24 cellular contexts compared by ENCODE assay signal in genomic region chr14:89033756-89034155, GRCh38.
"Had no signal": no experiment of that assay in that cellular context is flagged by ENCODE, and none has a peak within 500 bp of the region (broad histone marks: within the 10 kb centered on the region; RNA-seq: fewer than 3 reads in every experiment).

No MANE protein-coding gene starts in this region.

- H3K4me3 Mint-ChIP-seq: activated CD4-positive, alpha-beta memory T cell treated with anti-CD3 and anti-CD28 coated beads, Interleukin-2, amount 10 ng/mL, durations not matched to agents 7 days and 5 days; activated CD8-positive, alpha-beta memory T cell treated with anti-CD3 and anti-CD28 coated beads, Interleukin-2, amount 10 ng/mL, durations not matched to agents 7 days and 5 days; activated naive CD8-positive, alpha-beta T cell treated with anti-CD3 and anti-CD28 coated beads for 36 hours; activated T-helper 17 cell treated with anti-CD3 and anti-CD28 coated beads, Interleukin-2, amount 50 U/mL, for 72 hours; dendritic cell treated with granulocyte-macrophage colony-stimulating factor and Interleukin-4, amounts not matched to agents 40 ng/mL and 50 ng/mL, for 4 days; naive B cell; neural progenitor cell; WTC11 had no signal

- H3K27ac Mint-ChIP-seq: activated CD4-positive, alpha-beta memory T cell treated with anti-CD3 and anti-CD28 coated beads, Interleukin-2, amount 10 ng/mL, durations not matched to agents 7 days and 5 days; activated CD8-positive, alpha-beta memory T cell treated with anti-CD3 and anti-CD28 coated beads, Interleukin-2, amount 10 ng/mL, durations not matched to agents 7 days and 5 days; activated naive CD8-positive, alpha-beta T cell treated with anti-CD3 and anti-CD28 coated beads for 36 hours; activated T-helper 17 cell treated with anti-CD3 and anti-CD28 coated beads, Interleukin-2, amount 50 U/mL, for 72 hours; dendritic cell treated with granulocyte-macrophage colony-stimulating factor and Interleukin-4, amounts not matched to agents 40 ng/mL and 50 ng/mL, for 4 days; naive B cell; neural progenitor cell; WTC11 had no signal

- H3K4me1 Mint-ChIP-seq: activated naive CD8-positive, alpha-beta T cell treated with anti-CD3 and anti-CD28 coated beads for 36 hours; activated T-helper 17 cell treated with anti-CD3 and anti-CD28 coated beads, Interleukin-2, amount 50 U/mL, for 72 hours; naive B cell; neural progenitor cell; WTC11 had no signal

- DNase-seq: activated CD4-positive, alpha-beta memory T cell treated with anti-CD3 and anti-CD28 coated beads, Interleukin-2, amount 10 ng/mL, durations not matched to agents 7 days and 5 days; activated CD4-positive, alpha-beta T cell treated with anti-CD3 and anti-CD28 coated beads for 4 hours; activated CD8-positive, alpha-beta memory T cell treated with anti-CD3 and anti-CD28 coated beads, Interleukin-2, amount 10 ng/mL, durations not matched to agents 7 days and 5 days; activated naive CD4-positive, alpha-beta T cell; activated naive CD8-positive, alpha-beta T cell treated with anti-CD3 and anti-CD28 coated beads for 36 hours; amniotic stem cell; effector CD8-positive, alpha-beta T cell; heart left ventricle; kidney; mucosa of descending colon; naive B cell; stimulated activated CD4-positive, alpha-beta T cell treated with anti-CD3 and anti-CD28 coated beads, Interleukin-12 subunit alpha, Interleukin-12 subunit beta, amount 100 ng/mL, for 4 hours; stimulated activated CD4-positive, alpha-beta T cell treated with anti-CD3 and anti-CD28 coated beads, Interleukin-1b, Interleukin-23, amount 100 ng/mL, for 48 hours; stimulated activated CD8-positive, alpha-beta memory T cell treated with anti-CD3 and anti-CD28 coated beads, Interleukin-4, amount 100 ng/mL, for 48 hours; stimulated activated naive CD4-positive, alpha-beta T cell; tibial artery had no signal

- H3K36me3 ChIP-seq: cardiac muscle cell, gastroesophageal sphincter, heart left ventricle, neural progenitor cell, prostate gland, right atrium auricular region, tibial artery had no signal

- H3K4me3 ChIP-seq: cardiac muscle cell, gastroesophageal sphincter, heart left ventricle, mucosa of descending colon, neural progenitor cell, prostate gland, right atrium auricular region, tibial artery had no signal

- H3K4me1 ChIP-seq: gastroesophageal sphincter, heart left ventricle, neural progenitor cell, prostate gland, right atrium auricular region, tibial artery had no signal

- H3K4me2 ChIP-seq: neural progenitor cell had no signal

- H2AFZ ChIP-seq: neural progenitor cell had no signal

- H3K9me3 ChIP-seq: gastroesophageal sphincter, mucosa of descending colon, prostate gland had no signal

- H3K27me3 ChIP-seq: right atrium auricular region had no signal

- H3K36me3 Mint-ChIP-seq: activated CD8-positive, alpha-beta memory T cell treated with anti-CD3 and anti-CD28 coated beads, Interleukin-2, amount 10 ng/mL, durations not matched to agents 7 days and 5 days; activated naive CD8-positive, alpha-beta T cell treated with anti-CD3 and anti-CD28 coated beads for 36 hours; neural progenitor cell had no signal

- H3K9me3 Mint-ChIP-seq: activated CD4-positive, alpha-beta memory T cell treated with anti-CD3 and anti-CD28 coated beads, Interleukin-2, amount 10 ng/mL, durations not matched to agents 7 days and 5 days; activated naive CD8-positive, alpha-beta T cell treated with anti-CD3 and anti-CD28 coated beads for 36 hours; activated T-helper 17 cell treated with anti-CD3 and anti-CD28 coated beads, Interleukin-2, amount 50 U/mL, for 72 hours; dendritic cell treated with granulocyte-macrophage colony-stimulating factor and Interleukin-4, amounts not matched to agents 40 ng/mL and 50 ng/mL, for 4 days had no signal

- H3K27ac ChIP-seq: cardiac muscle cell, gastroesophageal sphincter, heart left ventricle, neural progenitor cell, prostate gland, right atrium auricular region, tibial artery had no signal

- H3K9ac ChIP-seq: neural progenitor cell had no signal
